Comparison of ENCODE assay signal across 11 cellular contexts in the genomic region with DNA sequence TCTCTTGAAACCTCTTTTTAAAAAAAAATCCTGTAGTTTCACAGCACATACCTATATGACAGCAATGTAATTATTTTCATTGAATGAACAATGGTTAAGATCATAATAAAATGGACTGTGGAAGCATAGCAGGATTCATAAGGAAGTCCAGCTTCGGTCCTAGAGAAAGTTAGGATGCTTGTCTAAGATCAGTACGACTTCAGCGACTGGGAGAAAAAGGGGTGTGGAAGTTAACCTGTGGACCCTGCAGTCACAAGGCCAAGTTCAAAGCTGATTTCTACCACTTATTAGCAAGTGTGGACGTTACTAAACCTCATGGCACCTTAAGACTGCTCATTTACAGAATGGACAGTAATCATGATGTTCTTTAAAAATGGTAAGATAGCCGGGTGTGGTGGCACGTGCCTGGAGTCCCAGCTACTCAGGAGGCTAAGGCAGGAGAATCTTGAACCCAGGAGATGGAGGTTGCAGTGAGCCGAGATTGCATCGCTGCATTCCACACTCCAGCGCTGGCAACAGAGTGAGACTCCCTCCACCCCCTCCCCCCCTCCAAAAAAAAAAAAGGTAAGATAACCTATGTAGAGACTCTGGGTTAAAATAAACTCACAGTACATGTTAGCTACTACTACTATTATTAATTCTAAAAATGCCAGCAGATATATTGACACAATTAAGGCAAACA.
DNase-seq lines count a peak whose midpoint lies in the region; ATAC-seq and TF ChIP-seq lines count a peak whose summit lies in the region.
"Had no signal": no experiment of that assay in that cellular context is flagged by ENCODE, and none has a peak within 500 bp of the region (broad histone marks: within the 10 kb centered on the region; RNA-seq: fewer than 3 reads in every experiment).

No MANE protein-coding gene starts in this region.

- H3K27ac Mint-ChIP-seq in CD8-positive, alpha-beta memory T cell = peak overlapping the region in 1 of 8 donors; percentile 20
- H3K27ac Mint-ChIP-seq: CD4-positive, alpha-beta T cell; stimulated activated naive CD8-positive, alpha-beta T cell treated with anti-CD3 and anti-CD28 coated beads, Interleukin-15, Interleukin-2, amounts not matched to agents 100 ng/mL and 50 ng/mL, for 24 hours had no signal

- no peaks in the 10 kb centered on the region for H3K36me3 ChIP-seq in GM23248 (ENCODE audit: low read depth)
- no peaks in the 10 kb centered on the region for H3K36me3 ChIP-seq in OCI-LY7 (ENCODE audit: insufficient read depth, low read length)
- no peaks in the 10 kb centered on the region for H3K36me3 ChIP-seq in endocrine pancreas (ENCODE audit: control insufficient read depth, insufficient read depth, low read length)
- H3K36me3 ChIP-seq in neuron (ENCODE audit: insufficient read depth, low read length) = no peaks in the 10 kb centered on the region
- H3K36me3 ChIP-seq in CD8-positive, alpha-beta memory T cell (ENCODE audit: insufficient read depth, low read length) = no peaks in the 10 kb centered on the region

- no peak for DNase-seq in GM23248
- no peak for DNase-seq in OCI-LY7 (ENCODE audit: low spot score)
- no peak for DNase-seq in GM10248 (ENCODE audit: extremely low spot score)
- DNase-seq in CD8-positive, alpha-beta memory T cell = no peak
- DNase-seq: CD4-positive, alpha-beta T cell; GF-D8; T1000 had no signal

- peaks cover 18% of the 10 kb centered on the region for H3F3A ChIP-seq in GM23248 (ENCODE audit: insufficient read depth)

- H3K27me3 Mint-ChIP-seq in CD8-positive, alpha-beta memory T cell = peaks cover 17 to 61% of the 10 kb centered on the region in 2 donors

- H3K4me3 ChIP-seq in GM23248 (no peak overlapping the region), OCI-LY7 (ENCODE audit: low read depth, low read length, poor library complexity, severe bottlenecking) (no peak overlapping the region), endocrine pancreas (ENCODE audit: control insufficient read depth, insufficient read depth, low read length) (peak overlapping the region; percentile 66), neuron (ENCODE audit: low read length) (no peak overlapping the region)
- no peak overlapping the region for H3K4me3 ChIP-seq in CD8-positive, alpha-beta memory T cell (ENCODE audit: low read length)

- POLR2A ChIA-PET in OCI-LY7 (lab: Charles Lee) = interaction anchor here (0.7 to 1.7 kb wide), 3 partner anchors 9 to 63 kb away, joined by 3 to 9 read pairs (median 4); no protein-coding TSS in a partner anchor
- POLR2A ChIA-PET in GM10248 (lab: Yijun Ruan, JAX) = no interaction called here
- POLR2A ChIA-PET in CD8-positive, alpha-beta memory T cell (lab: Charles Lee) = no interaction called here

- H3K9me2 ChIP-seq in GM23248 (ENCODE audit: insufficient read depth) = no peaks in the 10 kb centered on the region
- H3K9me2 ChIP-seq in OCI-LY7 (ENCODE audit: insufficient read depth, low read length) = no peaks in the 10 kb centered on the region

- H3K27ac ChIP-seq in GM23248 = no peak overlapping the region
- no peak overlapping the region for H3K27ac ChIP-seq in OCI-LY7 (ENCODE audit: low read depth, low read length, poor library complexity, severe bottlenecking)
- no peak overlapping the region for H3K27ac ChIP-seq in CD8-positive, alpha-beta memory T cell (ENCODE audit: low read depth, low read length)

- H3K9me3 ChIP-seq in GM23248 (ENCODE audit: low read depth) = no peaks in the 10 kb centered on the region
- no peaks in the 10 kb centered on the region for H3K9me3 ChIP-seq in OCI-LY7 (ENCODE audit: low read length)
- no peaks in the 10 kb centered on the region for H3K9me3 ChIP-seq in endocrine pancreas (ENCODE audit: control insufficient read depth, low read length)
- no peaks in the 10 kb centered on the region for H3K9me3 ChIP-seq in neuron (ENCODE audit: low read length)
- H3K9me3 ChIP-seq in CD8-positive, alpha-beta memory T cell (ENCODE audit: low read length) = no peaks in the 10 kb centered on the region

- no peaks in the 10 kb centered on the region for H3K36me3 Mint-ChIP-seq in CD8-positive, alpha-beta memory T cell

- no peaks in the 10 kb centered on the region for H4K20me1 ChIP-seq in GM23248 (ENCODE audit: insufficient read depth)
- no peaks in the 10 kb centered on the region for H4K20me1 ChIP-seq in OCI-LY7 (ENCODE audit: insufficient read depth, low read length)

- BruUV-seq in OCI-LY7 (replicated peaks; lab: Mats Ljungman, UMichigan) = no TSS peak

- peaks cover 16% of the 10 kb centered on the region for H3K4me1 ChIP-seq in GM23248 (ENCODE audit: insufficient read depth)
- H3K4me1 ChIP-seq in OCI-LY7 (ENCODE audit: insufficient read depth, low read length, poor library complexity, severe bottlenecking) = no peaks in the 10 kb centered on the region
- H3K4me1 ChIP-seq in endocrine pancreas (ENCODE audit: control insufficient read depth, insufficient read depth, low read length) = peaks cover 17% of the 10 kb centered on the region
- H3K4me1 ChIP-seq in neuron (ENCODE audit: insufficient read depth, low read length) = peaks cover 5% of the 10 kb centered on the region
- no peaks in the 10 kb centered on the region for H3K4me1 ChIP-seq in CD8-positive, alpha-beta memory T cell (ENCODE audit: insufficient read depth, low read length)

- CTCF ChIA-PET in OCI-LY7 (lab: Charles Lee; ENCODE audit: unreplicated experiment) = no interaction called here
- CTCF ChIA-PET in GM10248 (lab: Yijun Ruan, JAX) = interaction anchor here (1.4 to 5.0 kb wide), 3 partner anchors 11 to 49 kb away, joined by 3 to 53 read pairs (median 6); no protein-coding TSS in a partner anchor
- CTCF ChIA-PET in CD8-positive, alpha-beta memory T cell (lab: Charles Lee) = interaction anchor here (1.7 kb wide), 1 partner anchor 9 kb away, joined by 4 read pairs; no protein-coding TSS in a partner anchor

- in situ Hi-C loops in GM23248 (cut with MboI) = no loop called here

- WGBS in GM23248 (ENCODE audit: low coverage in 1 of 2, low lambda C conversion rate in 2 of 2, missing lambda C conversion rate in 2 of 2), 2 experiments = 60 to 74% methylated on average over 6 to 9 of the region's 9 CpGs

- H3K4me2 ChIP-seq in GM23248 (ENCODE audit: unreplicated experiment) = no peak overlapping the region
- no peak overlapping the region for H3K4me2 ChIP-seq in OCI-LY7 (ENCODE audit: low read length)

- peaks cover 6 to 10% (median 7%) of the 10 kb centered on the region in 3 donors for H3K4me1 Mint-ChIP-seq in CD8-positive, alpha-beta memory T cell

- TF ChIP-seq CTCF in OCI-LY7 (conservative IDR thresholded peaks at IDR 0.05; ENCODE audit: low read length) = no peak
- no peak for TF ChIP-seq CTCF in GM10248 (IDR thresholded peaks at IDR 0.05; ENCODE audit: control extremely low read depth, extremely low read depth, low read depth, missing control alignments)

- H3K27me3 ChIP-seq in GM23248 (replicated peaks; ENCODE audit: insufficient read depth) (0 out of 2 replicates have a peak, but pooled peaks cover 8% of the 10 kb centered on the region), endocrine pancreas (ENCODE audit: control insufficient read depth, insufficient read depth, low read length) (no peaks in the 10 kb centered on the region), neuron (ENCODE audit: insufficient read depth, low read length) (no peaks in the 10 kb centered on the region)
- H3K27me3 ChIP-seq in CD8-positive, alpha-beta memory T cell (ENCODE audit: insufficient read depth, low read length, poor library complexity, severe bottlenecking) = no peaks in the 10 kb centered on the region

- peak overlapping the region in 3 of 7 donors; percentile 75 to 83 (median 82) for H3K4me3 Mint-ChIP-seq in CD8-positive, alpha-beta memory T cell

- H3K9me3 Mint-ChIP-seq in CD8-positive, alpha-beta memory T cell = no peaks in the 10 kb centered on the region
- H3K9me3 Mint-ChIP-seq: CD4-positive, alpha-beta T cell; stimulated activated naive CD8-positive, alpha-beta T cell treated with anti-CD3 and anti-CD28 coated beads, Interleukin-15, Interleukin-2, amounts not matched to agents 100 ng/mL and 50 ng/mL, for 24 hours had no signal

- ATAC-seq in GM19023 (IDR thresholded peaks at IDR 0.05; ENCODE audit: unreplicated experiment) = no peak

- no peaks in the 10 kb centered on the region for H3K79me2 ChIP-seq in GM23248 (ENCODE audit: insufficient read depth)
- no peaks in the 10 kb centered on the region for H3K79me2 ChIP-seq in OCI-LY7 (ENCODE audit: insufficient read depth, low read depth, low read length)

- H2AFZ ChIP-seq in GM23248 (0 out of 2 replicates have a peak overlapping the region, but pooled peaks have one; percentile 39), OCI-LY7 (ENCODE audit: low read length) (peak overlapping the region; percentile 33; the same call in 1 of the 2 replicates), neuron (ENCODE audit: low read depth, low read length) (peak overlapping the region; percentile 21)

- intact Hi-C loops in OCI-LY7 (cut with micrococcal nuclease; ENCODE audit: unreplicated experiment) = no loop called here

- H3K9ac ChIP-seq in GM23248 (no peak overlapping the region), endocrine pancreas (ENCODE audit: control insufficient read depth, insufficient read depth, low read length) (no peak overlapping the region)
